In genomic region chr3:9769012-9769411, GRCh38 we compare ENCODE assay signal across 8 cellular contexts. TPM values are rescaled to one million over a fixed set of nuclear protein-coding genes. Genes with fewer than 3 reads are reported as not detected.
A peak's percentile ranks its signal among the peaks of the same experiment; 100 is the strongest.
DNase-seq lines count a peak whose midpoint lies in the region; ATAC-seq and TF ChIP-seq lines count a peak whose summit lies in the region.

No MANE protein-coding gene starts in this region.

- H3K27ac Mint-ChIP-seq in CD8-positive, alpha-beta T cell = no peak overlapping the region
- H3K27ac Mint-ChIP-seq in T-cell = peak overlapping the region in 1 of 2 donors; percentile 3

- WGBS in esophagus, 2 donors = 61 to 70% methylated on average over 5 of the region's 5 CpGs
- 46 to 51% (median 47%) methylated on average over 5 of the region's 5 CpGs for WGBS in ovary, 3 donors

- peaks cover 12% of the 10 kb centered on the region for H3K4me1 Mint-ChIP-seq in CD8-positive, alpha-beta T cell (ENCODE audit: low read depth)
- peaks cover 13 to 36% (median 29%) of the 10 kb centered on the region in 3 donors for H3K4me1 Mint-ChIP-seq in T-cell

- H3K27me3 ChIP-seq in CD8-positive, alpha-beta T cell (ENCODE audit: insufficient read depth, low read length) = no peaks in the 10 kb centered on the region
- H3K27me3 ChIP-seq in esophagus (ENCODE audit: control insufficient read depth in 1 of 2, insufficient read depth in 2 of 2, low read length in 2 of 2) (no peaks in the 10 kb centered on the region), ovary (no peaks in the 10 kb centered on the region)

- no peak for TF ChIP-seq CTCF in CD8-positive, alpha-beta T cell (IDR thresholded peaks at IDR 0.05)
- no peak for TF ChIP-seq CTCF in ovary (IDR thresholded peaks at IDR 0.05)

- TF ChIP-seq EP300 in ovary (IDR thresholded peaks at IDR 0.05) = no peak

- H3K36me3 Mint-ChIP-seq in CD8-positive, alpha-beta T cell = no peaks in the 10 kb centered on the region
- H3K36me3 Mint-ChIP-seq in T-cell = no peaks in the 10 kb centered on the region

- H3K27me3 Mint-ChIP-seq in CD8-positive, alpha-beta T cell (ENCODE audit: low read depth) = peaks cover 3% of the 10 kb centered on the region
- H3K27me3 Mint-ChIP-seq in T-cell = no peaks in the 10 kb centered on the region

- CTCF ChIA-PET in CD8-positive, alpha-beta T cell (lab: Charles Lee) = interaction anchor here (1.2 to 1.3 kb wide), 2 partner anchors 10 to 18 kb away, joined by 3 read pairs; no protein-coding TSS in a partner anchor
- CTCF ChIA-PET in T-cell (lab: Charles Lee) = no interaction called here

- intact Hi-C loops in CD8-positive, alpha-beta T cell (cut with DNase I, micrococcal nuclease) = no loop called here
- intact Hi-C loops in ovary (cut with DNase I) = no loop called here

- no peak for TF ChIP-seq POLR2A in ovary (IDR thresholded peaks at IDR 0.05)

- DNase-seq in CD8-positive, alpha-beta T cell = no peak
- no peak for DNase-seq in T-cell
- DNase-seq in ovary = no peak
- no peak for DNase-seq in AG08395 (ENCODE audit: low spot score)
- no peak for DNase-seq in NCI-H146 (lab: John Stamatoyannopoulos, UW)

- H3K4me3 Mint-ChIP-seq in CD8-positive, alpha-beta T cell = peak overlapping the region; percentile 49
- peak overlapping the region; percentile 43 to 65 (median 54) for H3K4me3 Mint-ChIP-seq in T-cell

- no peak for ATAC-seq in CD8-positive, alpha-beta T cell
- ATAC-seq in T-cell (replicated peaks in 1 of 4) (no peak), HG03196 (IDR thresholded peaks at IDR 0.05; ENCODE audit: unreplicated experiment) (no peak), HG02678 (IDR thresholded peaks at IDR 0.05; ENCODE audit: unreplicated experiment) (no peak)

- H3K9me3 Mint-ChIP-seq in CD8-positive, alpha-beta T cell = no peaks in the 10 kb centered on the region
- no peaks in the 10 kb centered on the region for H3K9me3 Mint-ChIP-seq in T-cell

- H3K27ac ChIP-seq in CD8-positive, alpha-beta T cell (ENCODE audit: low read depth, low read length) = no peak overlapping the region
- H3K27ac ChIP-seq in esophagus (ENCODE audit: low read depth in 2 of 2, low read length in 1 of 2) (peak overlapping the region in 1 of 2 donors; percentile 60), ovary (peak overlapping the region; percentile 74 to 92)

- POLR2A ChIA-PET in CD8-positive, alpha-beta T cell (lab: Charles Lee) = interaction anchor here (0.6 to 0.7 kb wide), 2 partner anchors 143 to 215 kb away, joined by 3 read pairs; no protein-coding TSS in a partner anchor
- POLR2A ChIA-PET in T-cell (lab: Charles Lee) = interaction anchor here in 1 of 2 donors (0.5 to 0.6 kb wide), 2 partner anchors 12 to 406 kb away, joined by 4 to 7 read pairs; no protein-coding TSS in a partner anchor

- H3K4me1 ChIP-seq in CD8-positive, alpha-beta T cell (ENCODE audit: insufficient read depth, low read length) = peaks cover 16% of the 10 kb centered on the region
- H3K4me1 ChIP-seq in esophagus (ENCODE audit: control insufficient read depth in 2 of 2, insufficient read depth in 2 of 2, low read length in 1 of 2) = peaks cover 0 to 8% of the 10 kb centered on the region in 2 donors
- peaks cover 6% of the 10 kb centered on the region for H3K4me1 ChIP-seq in ovary (ENCODE audit: insufficient read depth)

- H3K36me3 ChIP-seq in CD8-positive, alpha-beta T cell (ENCODE audit: insufficient read depth, low read length) = no peaks in the 10 kb centered on the region
- H3K36me3 ChIP-seq in esophagus (ENCODE audit: control insufficient read depth in 2 of 2, insufficient read depth in 2 of 2, low read length in 1 of 2) = no peaks in the 10 kb centered on the region
- H3K36me3 ChIP-seq in ovary = no peaks in the 10 kb centered on the region

- H3K4me3 ChIP-seq in CD8-positive, alpha-beta T cell (ENCODE audit: low read depth, low read length) = peak overlapping the region; percentile 47
- H3K4me3 ChIP-seq in esophagus (ENCODE audit: low read depth in 1 of 2, low read length in 2 of 2) = peak overlapping the region; percentile 55 to 59
- peak overlapping the region; percentile 57 for H3K4me3 ChIP-seq in ovary

- H3K9me3 ChIP-seq in CD8-positive, alpha-beta T cell (ENCODE audit: low read length) = no peaks in the 10 kb centered on the region
- no peaks in the 10 kb centered on the region for H3K9me3 ChIP-seq in esophagus (ENCODE audit: control insufficient read depth in 2 of 2, insufficient read depth in 1 of 2, low read depth in 1 of 2, low read length in 1 of 2)
- no peaks in the 10 kb centered on the region for H3K9me3 ChIP-seq in ovary

RNA-seq across cellular contexts. Expression of gene CAMK1, which starts 0.7 kb away (rescaled TPM):
- not detected for total RNA-seq in CD8-positive, alpha-beta T cell
- total RNA-seq in T-cell (1 to 10 TPM; 1.1 to 1.7 (median 1.3) TPM), ovary (10 to 100 TPM; 38.4 to 67.3 (median 48.4) TPM)
- polyA plus RNA-seq in esophagus (1 to 10 TPM; 6.5 to 8.1 TPM), ovary (10 to 100 TPM; 34.8 to 38.7 TPM)

RNA-seq across cellular contexts. Expression of gene OGG1, which starts 19.3 kb away (rescaled TPM):
- total RNA-seq in CD8-positive, alpha-beta T cell = 1 to 10 TPM; 4.9 to 7.9 TPM
- total RNA-seq in T-cell (10 to 100 TPM; 18.3 to 41.3 (median 38.1) TPM), ovary (10 to 100 TPM; 16.8 to 54.3 (median 31.5) TPM)
- polyA plus RNA-seq in esophagus (1 to 10 TPM; 7.7 to 9.0 TPM), ovary (10 to 100 TPM; 28.1 to 28.9 TPM)

RNA-seq across cellular contexts. Expression of gene TADA3, which starts 23.3 kb away (rescaled TPM):
- 10 to 100 TPM in 1 of 2 experiments, 1 to 10 TPM in 1; 9.5 to 11.0 TPM for total RNA-seq in CD8-positive, alpha-beta T cell
- total RNA-seq in T-cell (10 to 100 TPM; 29.1 to 46.5 (median 41.1) TPM), ovary (10 to 100 TPM; 49.4 to 77.9 (median 67.4) TPM)
- polyA plus RNA-seq in esophagus (10 to 100 TPM; 22.9 to 29.9 TPM), ovary (10 to 100 TPM; 45.5 to 49.5 TPM)

RNA-seq across cellular contexts. Expression of gene ARPC4, which starts 23.9 kb away (rescaled TPM):
- 100 to 1,000 TPM in 1 of 2 experiments, 10 to 100 TPM in 1; 97.7 to 104 TPM for total RNA-seq in CD8-positive, alpha-beta T cell
- total RNA-seq in T-cell (100 to 1,000 TPM; 144 to 160 (median 147) TPM), ovary (100 to 1,000 TPM in 3 of 7 donors, 10 to 100 TPM in 4; 58.3 to 123 (median 85.1) TPM)
- polyA plus RNA-seq in esophagus (100 to 1,000 TPM in 1 of 2 donors, 10 to 100 TPM in 1; 52.8 to 114 TPM), ovary (100 to 1,000 TPM in 1 of 2 donors, 10 to 100 TPM in 1; 75.2 to 189 TPM)

RNA-seq across cellular contexts. Expression of gene BRPF1, which starts 37.5 kb away (rescaled TPM):
- 10 to 100 TPM; 22.0 to 25.8 TPM for total RNA-seq in CD8-positive, alpha-beta T cell
- total RNA-seq in T-cell (10 to 100 TPM; 28.6 to 46.3 (median 39.0) TPM), ovary (10 to 100 TPM; 11.7 to 26.4 (median 23.1) TPM)
- polyA plus RNA-seq in esophagus (1 to 10 TPM; 6.1 to 8.9 TPM), ovary (10 to 100 TPM in 1 of 2 donors, 1 to 10 TPM in 1; 7.2 to 12.1 TPM)

Comparison
In these comparisons a context has a peak if more than half of its experiments do, and no peak if none do; other contexts are left out.
1. RNA of gene CAMK1, which starts 0.7 kb away (total RNA-seq): 38.4 to 67.3 TPM in ovary; 1.1 to 1.7 TPM in T-cell and not detected in CD8-positive, alpha-beta T cell; every median in the first group is over 10 times any median in the second.
2. Peak in every context shown above with its lines, with median percentiles within 50 percentile points of each other: H3K4me3 ChIP-seq.